ENCODE assay signal across 8 cellular contexts in genomic region chr19:3586124-3586626, GRCh38. TPM values are rescaled to one million over a fixed set of nuclear protein-coding genes. Genes with fewer than 3 reads are reported as not detected.
DNase-seq lines count a peak whose midpoint lies in the region; ATAC-seq and TF ChIP-seq lines count a peak whose summit lies in the region.

No MANE protein-coding gene starts in this region.

- peak; percentile 39 to 71 (median 60) for TF ChIP-seq CTCF in heart left ventricle (IDR thresholded peaks at IDR 0.05)
- peak; percentile 84 for TF ChIP-seq CTCF in activated CD8-positive, alpha-beta T cell treated with anti-CD3 and anti-CD28 coated beads for 36 hours (IDR thresholded peaks at IDR 0.05)

- DNase-seq in heart left ventricle: no peak
- DNase-seq in cardiac septum (ENCODE audit: low spot score): no peak
- peak; percentile 60 for DNase-seq in activated CD8-positive, alpha-beta T cell treated with anti-CD3 and anti-CD28 coated beads for 36 hours
- DNase-seq in left ventricle myocardium superior: no peak
- peak; percentile 41 to 46 for DNase-seq in stimulated activated naive CD8-positive, alpha-beta T cell treated with anti-CD3 and anti-CD28 coated beads, Interleukin-15, amount 100 ng/mL, for 72 hours
- no peak for DNase-seq in MV-4-11 (lab: John Stamatoyannopoulos, UW)

- H3K4me1 ChIP-seq in heart left ventricle: peaks cover 0 to 22% (median under 1%) of the 10 kb centered on the region in 12 donors

- H3K27me3 ChIP-seq in heart left ventricle: peaks cover 0 to 30% (median 11%) of the 10 kb centered on the region in 9 donors

- POLR2A ChIA-PET in activated CD8-positive, alpha-beta T cell treated with anti-CD3 and anti-CD28 coated beads for 36 hours (lab: Charles Lee): no interaction called here

- H3K36me3 ChIP-seq in heart left ventricle: no peaks in the 10 kb centered on the region

- no peak for TF ChIP-seq POLR2A in heart left ventricle (IDR thresholded peaks at IDR 0.05)

- no peaks in the 10 kb centered on the region for H3K9me3 ChIP-seq in heart left ventricle

- ATAC-seq in heart left ventricle (peak in 2 of 4 donors; percentile 7 to 57), left ventricle myocardium superior (peak; percentile 13), GM18498 (IDR thresholded peaks at IDR 0.05; ENCODE audit: unreplicated experiment) (no peak), GM21515 (IDR thresholded peaks at IDR 0.05; ENCODE audit: unreplicated experiment) (no peak)
- peak; percentile 47 for ATAC-seq in activated CD8-positive, alpha-beta T cell treated with anti-CD3 and anti-CD28 coated beads for 36 hours
- ATAC-seq in stimulated activated naive CD8-positive, alpha-beta T cell treated with anti-CD3 and anti-CD28 coated beads, Interleukin-15, amount 100 ng/mL, for 72 hours: peak; percentile 56

- H3K4me3 Mint-ChIP-seq in activated CD8-positive, alpha-beta T cell treated with anti-CD3 and anti-CD28 coated beads for 36 hours: no peak overlapping the region
- H3K4me3 Mint-ChIP-seq in stimulated activated naive CD8-positive, alpha-beta T cell treated with anti-CD3 and anti-CD28 coated beads, Interleukin-15, amount 100 ng/mL, for 72 hours: peak overlapping the region; percentile 22 to 74

- CTCF ChIA-PET in activated CD8-positive, alpha-beta T cell treated with anti-CD3 and anti-CD28 coated beads for 36 hours (lab: Charles Lee): interaction anchor here (0.7 to 2.3 kb wide), 12 partner anchors 8 to 107 kb away, joined by 3 to 16 read pairs (median 4); no protein-coding TSS in a partner anchor

- H3K4me1 Mint-ChIP-seq in activated CD8-positive, alpha-beta T cell treated with anti-CD3 and anti-CD28 coated beads for 36 hours (ENCODE audit: low read depth): no peaks in the 10 kb centered on the region
- H3K4me1 Mint-ChIP-seq in stimulated activated naive CD8-positive, alpha-beta T cell treated with anti-CD3 and anti-CD28 coated beads, Interleukin-15, amount 100 ng/mL, for 72 hours: peaks cover 9% of the 10 kb centered on the region

- WGBS in heart left ventricle, 4 donors: 17 to 25% (median 22%) methylated on average over 10 to 16 of the region's 16 CpGs

- H3K36me3 Mint-ChIP-seq in activated CD8-positive, alpha-beta T cell treated with anti-CD3 and anti-CD28 coated beads for 36 hours (ENCODE audit: low read depth): no peaks in the 10 kb centered on the region

- no peak overlapping the region for H3K27ac Mint-ChIP-seq in activated CD8-positive, alpha-beta T cell treated with anti-CD3 and anti-CD28 coated beads for 36 hours
- peak overlapping the region in 1 of 2 donors; percentile 42 for H3K27ac Mint-ChIP-seq in stimulated activated naive CD8-positive, alpha-beta T cell treated with anti-CD3 and anti-CD28 coated beads, Interleukin-15, amount 100 ng/mL, for 72 hours

- H3K9me3 Mint-ChIP-seq in activated CD8-positive, alpha-beta T cell treated with anti-CD3 and anti-CD28 coated beads for 36 hours: no peaks in the 10 kb centered on the region
- no peaks in the 10 kb centered on the region for H3K9me3 Mint-ChIP-seq in stimulated activated naive CD8-positive, alpha-beta T cell treated with anti-CD3 and anti-CD28 coated beads, Interleukin-15, amount 100 ng/mL, for 72 hours

- peak overlapping the region in 5 of 12 donors; percentile 27 to 65 (median 46) for H3K27ac ChIP-seq in heart left ventricle

- no peaks in the 10 kb centered on the region for H3K27me3 Mint-ChIP-seq in activated CD8-positive, alpha-beta T cell treated with anti-CD3 and anti-CD28 coated beads for 36 hours
- no peaks in the 10 kb centered on the region for H3K27me3 Mint-ChIP-seq in stimulated activated naive CD8-positive, alpha-beta T cell treated with anti-CD3 and anti-CD28 coated beads, Interleukin-15, amount 100 ng/mL, for 72 hours

- peak overlapping the region; percentile 21 to 65 (median 56) for H3K4me3 ChIP-seq in heart left ventricle

- intact Hi-C loops in heart left ventricle (cut with DNase I): loop anchor here in 5 of 10 donors (1.0 to 2.0 kb wide), 2 partner anchors 32 to 33 kb away; no protein-coding TSS in a partner anchor
- intact Hi-C loops in cardiac septum (cut with DNase I): no loop called here
- intact Hi-C loops in activated CD8-positive, alpha-beta T cell treated with anti-CD3 and anti-CD28 coated beads for 36 hours (cut with micrococcal nuclease): no loop called here
- intact Hi-C loops in left ventricle myocardium superior (cut with micrococcal nuclease): no loop called here

RNA-seq across cellular contexts. Expression of gene GIPC3, which starts 0.9 kb away (rescaled TPM):
- 1 to 10 TPM in 8 of 9 donors, under 1 TPM in 1; 1.00 to 3.3 (median 2.1) TPM for total RNA-seq in heart left ventricle
- 1 to 10 TPM; 1.2 TPM for polyA plus RNA-seq in heart left ventricle
- 1.3 TPM for total RNA-seq in cardiac septum
- total RNA-seq in activated CD8-positive, alpha-beta T cell treated with anti-CD3 and anti-CD28 coated beads for 36 hours: under 1 TPM; 0.09 to 0.14 TPM
- total RNA-seq in left ventricle myocardium superior: 1.9 TPM

RNA-seq across cellular contexts. Expression of gene HMG20B, which starts 13.4 kb away (rescaled TPM):
- 10 to 100 TPM; 24.8 to 65.6 (median 35.4) TPM for total RNA-seq in heart left ventricle
- 10 to 100 TPM; 48.8 to 68.6 TPM for polyA plus RNA-seq in heart left ventricle
- total RNA-seq in cardiac septum: 32.6 TPM
- 10 to 100 TPM; 42.7 to 47.3 TPM for total RNA-seq in activated CD8-positive, alpha-beta T cell treated with anti-CD3 and anti-CD28 coated beads for 36 hours
- total RNA-seq in left ventricle myocardium superior: 36.9 TPM

RNA-seq across cellular contexts. Expression of gene TBXA2R, which starts 20.5 kb away (rescaled TPM):
- 1 to 10 TPM; 2.4 to 5.1 (median 2.9) TPM for total RNA-seq in heart left ventricle
- 1 to 10 TPM; 1.9 to 2.2 TPM for polyA plus RNA-seq in heart left ventricle
- 1.9 TPM for total RNA-seq in cardiac septum
- 1 to 10 TPM; 2.7 to 3.0 TPM for total RNA-seq in activated CD8-positive, alpha-beta T cell treated with anti-CD3 and anti-CD28 coated beads for 36 hours
- total RNA-seq in left ventricle myocardium superior: 2.0 TPM

RNA-seq across cellular contexts. Expression of gene MFSD12, which starts 28.8 kb away (rescaled TPM):
- total RNA-seq in heart left ventricle (10 to 100 TPM; 15.7 to 62.8 (median 23.4) TPM), cardiac septum (25.4 TPM), left ventricle myocardium superior (21.8 TPM)
- 10 to 100 TPM; 19.0 to 51.8 TPM for polyA plus RNA-seq in heart left ventricle
- 10 to 100 TPM; 62.4 to 63.5 TPM for total RNA-seq in activated CD8-positive, alpha-beta T cell treated with anti-CD3 and anti-CD28 coated beads for 36 hours

RNA-seq across cellular contexts. Expression of gene CACTIN, which starts 40.4 kb away (rescaled TPM):
- 10 to 100 TPM in 8 of 9 donors, 1 to 10 TPM in 1; 9.8 to 23.4 (median 14.1) TPM for total RNA-seq in heart left ventricle
- polyA plus RNA-seq in heart left ventricle: 10 to 100 TPM; 11.9 to 20.4 TPM
- total RNA-seq in cardiac septum: 10.7 TPM
- total RNA-seq in activated CD8-positive, alpha-beta T cell treated with anti-CD3 and anti-CD28 coated beads for 36 hours: 10 to 100 TPM; 25.9 to 28.5 TPM
- 13.5 TPM for total RNA-seq in left ventricle myocardium superior

Comparison
In these comparisons a context has a peak if more than half of its experiments do, and no peak if none do; other contexts are left out.
1. ATAC-seq: peak in activated CD8-positive, alpha-beta T cell treated with anti-CD3 and anti-CD28 coated beads for 36 hours (single experiment), left ventricle myocardium superior (single experiment) and stimulated activated naive CD8-positive, alpha-beta T cell treated with anti-CD3 and anti-CD28 coated beads, Interleukin-15, amount 100 ng/mL, for 72 hours (single experiment); none in GM18498 (single experiment) and GM21515 (single experiment).
2. DNase-seq: peak in activated CD8-positive, alpha-beta T cell treated with anti-CD3 and anti-CD28 coated beads for 36 hours (single experiment) and stimulated activated naive CD8-positive, alpha-beta T cell treated with anti-CD3 and anti-CD28 coated beads, Interleukin-15, amount 100 ng/mL, for 72 hours (2 of 2); none in heart left ventricle (0 of 5), cardiac septum (single experiment), left ventricle myocardium superior (single experiment) and MV-4-11 (single experiment).